1 cellular context compared by ENCODE assay signal in the genomic region with DNA sequence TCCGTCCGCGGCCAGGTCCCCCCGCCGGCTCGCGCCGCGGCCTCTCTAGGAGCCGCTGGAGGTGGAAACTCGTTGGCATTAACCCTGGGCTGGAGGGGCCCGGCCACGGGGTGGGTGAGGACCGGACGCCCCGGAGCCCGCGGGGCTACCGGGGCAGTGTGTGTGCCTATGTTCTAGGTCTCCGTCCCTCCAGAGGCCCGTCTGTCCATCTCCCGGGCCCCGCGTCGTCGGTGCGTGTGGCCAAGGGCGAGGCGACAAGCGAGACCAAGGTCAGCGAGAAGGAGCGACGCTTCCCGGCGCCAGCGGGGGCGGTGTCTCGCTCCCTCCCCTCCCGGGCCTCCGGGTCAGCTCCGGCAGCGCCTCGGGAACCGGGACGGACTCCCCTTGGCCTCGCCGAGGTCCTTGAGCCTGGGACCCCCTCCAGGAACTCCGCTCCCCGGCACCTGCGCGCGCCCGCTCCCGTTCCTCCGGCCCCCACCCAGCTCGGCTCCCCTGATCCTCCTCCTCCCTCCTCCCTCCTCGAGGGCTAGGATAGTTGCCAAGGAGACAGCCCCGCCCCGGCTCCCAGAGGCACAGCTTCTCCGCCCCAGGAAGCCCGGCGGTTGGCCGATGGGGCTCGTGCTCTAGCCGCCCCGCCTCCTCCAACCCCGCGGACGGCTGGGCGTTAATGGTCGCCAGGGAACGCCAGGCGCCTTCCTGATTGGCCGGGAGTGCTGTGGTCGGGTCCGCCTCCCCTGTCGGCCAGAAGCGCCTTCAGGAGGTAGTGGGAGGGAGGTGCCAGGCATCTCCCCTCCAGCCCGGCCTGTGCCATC.
TF ChIP-seq lines count a peak whose summit lies in the region.

No MANE protein-coding gene starts in this region.

TF ChIP-seq in WTC11, 78 proteins besides CTCF, POLR2A, EP300 and RAD21 (continued from another document):
- TF ChIP-seq NFE2L1 (CRISPR knock-in tag; IDR thresholded peaks at IDR 0.05), result no peak
- TF ChIP-seq ZNF121 (CRISPR knock-in tag; IDR thresholded peaks at IDR 0.05), result no peak
- TF ChIP-seq, protein P1, sequence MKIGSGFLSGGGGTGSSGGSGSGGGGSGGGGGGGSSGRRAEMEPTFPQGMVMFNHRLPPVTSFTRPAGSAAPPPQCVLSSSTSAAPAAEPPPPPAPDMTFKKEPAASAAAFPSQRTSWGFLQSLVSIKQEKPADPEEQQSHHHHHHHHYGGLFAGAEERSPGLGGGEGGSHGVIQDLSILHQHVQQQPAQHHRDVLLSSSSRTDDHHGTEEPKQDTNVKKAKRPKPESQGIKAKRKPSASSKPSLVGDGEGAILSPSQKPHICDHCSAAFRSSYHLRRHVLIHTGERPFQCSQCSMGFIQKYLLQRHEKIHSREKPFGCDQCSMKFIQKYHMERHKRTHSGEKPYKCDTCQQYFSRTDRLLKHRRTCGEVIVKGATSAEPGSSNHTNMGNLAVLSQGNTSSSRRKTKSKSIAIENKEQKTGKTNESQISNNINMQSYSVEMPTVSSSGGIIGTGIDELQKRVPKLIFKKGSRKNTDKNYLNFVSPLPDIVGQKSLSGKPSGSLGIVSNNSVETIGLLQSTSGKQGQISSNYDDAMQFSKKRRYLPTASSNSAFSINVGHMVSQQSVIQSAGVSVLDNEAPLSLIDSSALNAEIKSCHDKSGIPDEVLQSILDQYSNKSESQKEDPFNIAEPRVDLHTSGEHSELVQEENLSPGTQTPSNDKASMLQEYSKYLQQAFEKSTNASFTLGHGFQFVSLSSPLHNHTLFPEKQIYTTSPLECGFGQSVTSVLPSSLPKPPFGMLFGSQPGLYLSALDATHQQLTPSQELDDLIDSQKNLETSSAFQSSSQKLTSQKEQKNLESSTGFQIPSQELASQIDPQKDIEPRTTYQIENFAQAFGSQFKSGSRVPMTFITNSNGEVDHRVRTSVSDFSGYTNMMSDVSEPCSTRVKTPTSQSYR (CRISPR knock-in tag; IDR thresholded peaks at IDR 0.05), result no peak
- peak; percentile 68; the same call in 1 of the 2 replicates for TF ChIP-seq ESRRA (CRISPR knock-in tag; IDR thresholded peaks at IDR 0.05; ENCODE audit: borderline replicate concordance)
- TF ChIP-seq, protein P2, sequence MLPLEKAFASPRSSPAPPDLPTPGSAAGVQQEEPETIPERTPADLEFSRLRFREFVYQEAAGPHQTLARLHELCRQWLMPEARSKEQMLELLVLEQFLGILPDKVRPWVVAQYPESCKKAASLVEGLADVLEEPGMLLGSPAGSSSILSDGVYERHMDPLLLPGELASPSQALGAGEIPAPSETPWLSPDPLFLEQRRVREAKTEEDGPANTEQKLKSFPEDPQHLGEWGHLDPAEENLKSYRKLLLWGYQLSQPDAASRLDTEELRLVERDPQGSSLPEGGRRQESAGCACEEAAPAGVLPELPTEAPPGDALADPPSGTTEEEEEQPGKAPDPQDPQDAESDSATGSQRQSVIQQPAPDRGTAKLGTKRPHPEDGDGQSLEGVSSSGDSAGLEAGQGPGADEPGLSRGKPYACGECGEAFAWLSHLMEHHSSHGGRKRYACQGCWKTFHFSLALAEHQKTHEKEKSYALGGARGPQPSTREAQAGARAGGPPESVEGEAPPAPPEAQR (CRISPR knock-in tag; IDR thresholded peaks at IDR 0.05), result no peak
- TF ChIP-seq, protein P3, sequence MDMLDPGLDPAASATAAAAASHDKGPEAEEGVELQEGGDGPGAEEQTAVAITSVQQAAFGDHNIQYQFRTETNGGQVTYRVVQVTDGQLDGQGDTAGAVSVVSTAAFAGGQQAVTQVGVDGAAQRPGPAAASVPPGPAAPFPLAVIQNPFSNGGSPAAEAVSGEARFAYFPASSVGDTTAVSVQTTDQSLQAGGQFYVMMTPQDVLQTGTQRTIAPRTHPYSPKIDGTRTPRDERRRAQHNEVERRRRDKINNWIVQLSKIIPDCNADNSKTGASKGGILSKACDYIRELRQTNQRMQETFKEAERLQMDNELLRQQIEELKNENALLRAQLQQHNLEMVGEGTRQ (CRISPR knock-in tag; IDR thresholded peaks at IDR 0.05), result no peak
- TF ChIP-seq, protein P4, sequence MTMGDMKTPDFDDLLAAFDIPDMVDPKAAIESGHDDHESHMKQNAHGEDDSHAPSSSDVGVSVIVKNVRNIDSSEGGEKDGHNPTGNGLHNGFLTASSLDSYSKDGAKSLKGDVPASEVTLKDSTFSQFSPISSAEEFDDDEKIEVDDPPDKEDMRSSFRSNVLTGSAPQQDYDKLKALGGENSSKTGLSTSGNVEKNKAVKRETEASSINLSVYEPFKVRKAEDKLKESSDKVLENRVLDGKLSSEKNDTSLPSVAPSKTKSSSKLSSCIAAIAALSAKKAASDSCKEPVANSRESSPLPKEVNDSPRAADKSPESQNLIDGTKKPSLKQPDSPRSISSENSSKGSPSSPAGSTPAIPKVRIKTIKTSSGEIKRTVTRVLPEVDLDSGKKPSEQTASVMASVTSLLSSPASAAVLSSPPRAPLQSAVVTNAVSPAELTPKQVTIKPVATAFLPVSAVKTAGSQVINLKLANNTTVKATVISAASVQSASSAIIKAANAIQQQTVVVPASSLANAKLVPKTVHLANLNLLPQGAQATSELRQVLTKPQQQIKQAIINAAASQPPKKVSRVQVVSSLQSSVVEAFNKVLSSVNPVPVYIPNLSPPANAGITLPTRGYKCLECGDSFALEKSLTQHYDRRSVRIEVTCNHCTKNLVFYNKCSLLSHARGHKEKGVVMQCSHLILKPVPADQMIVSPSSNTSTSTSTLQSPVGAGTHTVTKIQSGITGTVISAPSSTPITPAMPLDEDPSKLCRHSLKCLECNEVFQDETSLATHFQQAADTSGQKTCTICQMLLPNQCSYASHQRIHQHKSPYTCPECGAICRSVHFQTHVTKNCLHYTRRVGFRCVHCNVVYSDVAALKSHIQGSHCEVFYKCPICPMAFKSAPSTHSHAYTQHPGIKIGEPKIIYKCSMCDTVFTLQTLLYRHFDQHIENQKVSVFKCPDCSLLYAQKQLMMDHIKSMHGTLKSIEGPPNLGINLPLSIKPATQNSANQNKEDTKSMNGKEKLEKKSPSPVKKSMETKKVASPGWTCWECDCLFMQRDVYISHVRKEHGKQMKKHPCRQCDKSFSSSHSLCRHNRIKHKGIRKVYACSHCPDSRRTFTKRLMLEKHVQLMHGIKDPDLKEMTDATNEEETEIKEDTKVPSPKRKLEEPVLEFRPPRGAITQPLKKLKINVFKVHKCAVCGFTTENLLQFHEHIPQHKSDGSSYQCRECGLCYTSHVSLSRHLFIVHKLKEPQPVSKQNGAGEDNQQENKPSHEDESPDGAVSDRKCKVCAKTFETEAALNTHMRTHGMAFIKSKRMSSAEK (CRISPR knock-in tag; IDR thresholded peaks at IDR 0.05; ENCODE audit: borderline replicate concordance), result no peak
- no peak for TF ChIP-seq GRHL2 (CRISPR knock-in tag; IDR thresholded peaks at IDR 0.05; ENCODE audit: insufficient replicate concordance, severe bottlenecking)
- TF ChIP-seq ZNF138 (CRISPR knock-in tag; conservative IDR thresholded peaks at IDR 0.05), result no peak
- TF ChIP-seq, protein P5, sequence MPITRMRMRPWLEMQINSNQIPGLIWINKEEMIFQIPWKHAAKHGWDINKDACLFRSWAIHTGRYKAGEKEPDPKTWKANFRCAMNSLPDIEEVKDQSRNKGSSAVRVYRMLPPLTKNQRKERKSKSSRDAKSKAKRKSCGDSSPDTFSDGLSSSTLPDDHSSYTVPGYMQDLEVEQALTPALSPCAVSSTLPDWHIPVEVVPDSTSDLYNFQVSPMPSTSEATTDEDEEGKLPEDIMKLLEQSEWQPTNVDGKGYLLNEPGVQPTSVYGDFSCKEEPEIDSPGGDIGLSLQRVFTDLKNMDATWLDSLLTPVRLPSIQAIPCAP (CRISPR knock-in tag; IDR thresholded peaks at IDR 0.05), result no peak
- TF ChIP-seq, protein P6, sequence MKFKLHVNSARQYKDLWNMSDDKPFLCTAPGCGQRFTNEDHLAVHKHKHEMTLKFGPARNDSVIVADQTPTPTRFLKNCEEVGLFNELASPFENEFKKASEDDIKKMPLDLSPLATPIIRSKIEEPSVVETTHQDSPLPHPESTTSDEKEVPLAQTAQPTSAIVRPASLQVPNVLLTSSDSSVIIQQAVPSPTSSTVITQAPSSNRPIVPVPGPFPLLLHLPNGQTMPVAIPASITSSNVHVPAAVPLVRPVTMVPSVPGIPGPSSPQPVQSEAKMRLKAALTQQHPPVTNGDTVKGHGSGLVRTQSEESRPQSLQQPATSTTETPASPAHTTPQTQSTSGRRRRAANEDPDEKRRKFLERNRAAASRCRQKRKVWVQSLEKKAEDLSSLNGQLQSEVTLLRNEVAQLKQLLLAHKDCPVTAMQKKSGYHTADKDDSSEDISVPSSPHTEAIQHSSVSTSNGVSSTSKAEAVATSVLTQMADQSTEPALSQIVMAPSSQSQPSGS (CRISPR knock-in tag; IDR thresholded peaks at IDR 0.05; ENCODE audit: borderline replicate concordance, low read depth), result no peak
- TF ChIP-seq, protein P7, sequence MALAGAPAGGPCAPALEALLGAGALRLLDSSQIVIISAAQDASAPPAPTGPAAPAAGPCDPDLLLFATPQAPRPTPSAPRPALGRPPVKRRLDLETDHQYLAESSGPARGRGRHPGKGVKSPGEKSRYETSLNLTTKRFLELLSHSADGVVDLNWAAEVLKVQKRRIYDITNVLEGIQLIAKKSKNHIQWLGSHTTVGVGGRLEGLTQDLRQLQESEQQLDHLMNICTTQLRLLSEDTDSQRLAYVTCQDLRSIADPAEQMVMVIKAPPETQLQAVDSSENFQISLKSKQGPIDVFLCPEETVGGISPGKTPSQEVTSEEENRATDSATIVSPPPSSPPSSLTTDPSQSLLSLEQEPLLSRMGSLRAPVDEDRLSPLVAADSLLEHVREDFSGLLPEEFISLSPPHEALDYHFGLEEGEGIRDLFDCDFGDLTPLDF (CRISPR knock-in tag; IDR thresholded peaks at IDR 0.05), result no peak
- TF ChIP-seq, protein P8, sequence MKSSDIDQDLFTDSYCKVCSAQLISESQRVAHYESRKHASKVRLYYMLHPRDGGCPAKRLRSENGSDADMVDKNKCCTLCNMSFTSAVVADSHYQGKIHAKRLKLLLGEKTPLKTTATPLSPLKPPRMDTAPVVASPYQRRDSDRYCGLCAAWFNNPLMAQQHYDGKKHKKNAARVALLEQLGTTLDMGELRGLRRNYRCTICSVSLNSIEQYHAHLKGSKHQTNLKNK (CRISPR knock-in tag; IDR thresholded peaks at IDR 0.05), result no peak
- TF ChIP-seq FOXK1 (CRISPR knock-in tag; IDR thresholded peaks at IDR 0.05), result no peak
- TF ChIP-seq ZNF396 (CRISPR knock-in tag; IDR thresholded peaks at IDR 0.05; ENCODE audit: borderline replicate concordance), result no peak
- no peak for TF ChIP-seq ELF4 (CRISPR knock-in tag; IDR thresholded peaks at IDR 0.05; ENCODE audit: low read depth)
- TF ChIP-seq SOX15 (CRISPR knock-in tag; IDR thresholded peaks at IDR 0.05), result no peak
- TF ChIP-seq, protein P9, sequence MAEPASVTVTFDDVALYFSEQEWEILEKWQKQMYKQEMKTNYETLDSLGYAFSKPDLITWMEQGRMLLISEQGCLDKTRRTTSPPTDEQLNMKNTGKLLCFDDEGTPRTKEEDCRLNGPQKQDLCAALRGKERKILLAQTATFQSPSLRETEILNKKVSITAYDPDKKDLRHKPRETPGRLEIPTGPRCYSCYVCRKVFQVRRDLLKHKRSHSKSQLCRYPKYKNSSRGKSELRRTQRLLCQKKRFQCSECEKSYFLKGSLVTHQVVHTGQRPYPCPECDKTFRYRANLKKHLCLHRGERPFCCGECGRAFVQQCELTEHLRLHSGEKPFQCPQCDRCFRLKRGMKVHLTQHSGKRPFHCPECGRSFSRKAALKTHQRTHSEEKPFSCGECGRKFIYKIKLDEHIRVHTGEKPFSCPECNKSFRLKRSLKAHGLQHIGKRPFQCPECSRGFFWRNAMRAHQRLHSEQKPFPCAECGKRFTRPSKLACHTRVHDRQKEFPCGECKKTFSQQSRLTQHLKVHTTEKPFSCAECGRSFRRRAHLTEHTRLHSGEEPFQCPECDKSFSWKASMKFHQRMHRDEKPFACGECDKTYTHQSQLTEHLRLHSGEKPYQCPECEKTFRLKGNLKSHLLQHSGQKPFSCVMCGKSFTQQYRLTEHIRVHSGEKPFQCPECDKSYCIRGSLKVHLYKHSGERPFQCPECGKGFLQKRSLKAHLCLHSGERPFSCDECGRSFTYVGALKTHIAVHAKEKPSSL (CRISPR knock-in tag; conservative IDR thresholded peaks at IDR 0.05), result no peak
- TF ChIP-seq, protein P10, sequence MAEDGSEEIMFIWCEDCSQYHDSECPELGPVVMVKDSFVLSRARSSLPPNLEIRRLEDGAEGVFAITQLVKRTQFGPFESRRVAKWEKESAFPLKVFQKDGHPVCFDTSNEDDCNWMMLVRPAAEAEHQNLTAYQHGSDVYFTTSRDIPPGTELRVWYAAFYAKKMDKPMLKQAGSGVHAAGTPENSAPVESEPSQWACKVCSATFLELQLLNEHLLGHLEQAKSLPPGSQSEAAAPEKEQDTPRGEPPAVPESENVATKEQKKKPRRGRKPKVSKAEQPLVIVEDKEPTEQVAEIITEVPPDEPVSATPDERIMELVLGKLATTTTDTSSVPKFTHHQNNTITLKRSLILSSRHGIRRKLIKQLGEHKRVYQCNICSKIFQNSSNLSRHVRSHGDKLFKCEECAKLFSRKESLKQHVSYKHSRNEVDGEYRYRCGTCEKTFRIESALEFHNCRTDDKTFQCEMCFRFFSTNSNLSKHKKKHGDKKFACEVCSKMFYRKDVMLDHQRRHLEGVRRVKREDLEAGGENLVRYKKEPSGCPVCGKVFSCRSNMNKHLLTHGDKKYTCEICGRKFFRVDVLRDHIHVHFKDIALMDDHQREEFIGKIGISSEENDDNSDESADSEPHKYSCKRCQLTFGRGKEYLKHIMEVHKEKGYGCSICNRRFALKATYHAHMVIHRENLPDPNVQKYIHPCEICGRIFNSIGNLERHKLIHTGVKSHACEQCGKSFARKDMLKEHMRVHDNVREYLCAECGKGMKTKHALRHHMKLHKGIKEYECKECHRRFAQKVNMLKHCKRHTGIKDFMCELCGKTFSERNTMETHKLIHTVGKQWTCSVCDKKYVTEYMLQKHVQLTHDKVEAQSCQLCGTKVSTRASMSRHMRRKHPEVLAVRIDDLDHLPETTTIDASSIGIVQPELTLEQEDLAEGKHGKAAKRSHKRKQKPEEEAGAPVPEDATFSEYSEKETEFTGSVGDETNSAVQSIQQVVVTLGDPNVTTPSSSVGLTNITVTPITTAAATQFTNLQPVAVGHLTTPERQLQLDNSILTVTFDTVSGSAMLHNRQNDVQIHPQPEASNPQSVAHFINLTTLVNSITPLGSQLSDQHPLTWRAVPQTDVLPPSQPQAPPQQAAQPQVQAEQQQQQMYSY (CRISPR knock-in tag; IDR thresholded peaks at IDR 0.05), result no peak
- 0 out of 2 replicates have a peak, but pooled peaks have one; percentile 37 for TF ChIP-seq NFYB (CRISPR knock-in tag; conservative IDR thresholded peaks at IDR 0.05; ENCODE audit: low read depth)
- no peak for TF ChIP-seq ZNF219 (CRISPR knock-in tag; IDR thresholded peaks at IDR 0.05; ENCODE audit: borderline replicate concordance)
- TF ChIP-seq, protein P11, sequence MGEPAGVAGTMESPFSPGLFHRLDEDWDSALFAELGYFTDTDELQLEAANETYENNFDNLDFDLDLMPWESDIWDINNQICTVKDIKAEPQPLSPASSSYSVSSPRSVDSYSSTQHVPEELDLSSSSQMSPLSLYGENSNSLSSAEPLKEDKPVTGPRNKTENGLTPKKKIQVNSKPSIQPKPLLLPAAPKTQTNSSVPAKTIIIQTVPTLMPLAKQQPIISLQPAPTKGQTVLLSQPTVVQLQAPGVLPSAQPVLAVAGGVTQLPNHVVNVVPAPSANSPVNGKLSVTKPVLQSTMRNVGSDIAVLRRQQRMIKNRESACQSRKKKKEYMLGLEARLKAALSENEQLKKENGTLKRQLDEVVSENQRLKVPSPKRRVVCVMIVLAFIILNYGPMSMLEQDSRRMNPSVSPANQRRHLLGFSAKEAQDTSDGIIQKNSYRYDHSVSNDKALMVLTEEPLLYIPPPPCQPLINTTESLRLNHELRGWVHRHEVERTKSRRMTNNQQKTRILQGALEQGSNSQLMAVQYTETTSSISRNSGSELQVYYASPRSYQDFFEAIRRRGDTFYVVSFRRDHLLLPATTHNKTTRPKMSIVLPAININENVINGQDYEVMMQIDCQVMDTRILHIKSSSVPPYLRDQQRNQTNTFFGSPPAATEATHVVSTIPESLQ (CRISPR knock-in tag; IDR thresholded peaks at IDR 0.05), result no peak
TF ChIP-seq in WTC11: peak in this region for 14.
